Comparison of ENCODE assay signal across 8 cellular contexts in the genomic region with DNA sequence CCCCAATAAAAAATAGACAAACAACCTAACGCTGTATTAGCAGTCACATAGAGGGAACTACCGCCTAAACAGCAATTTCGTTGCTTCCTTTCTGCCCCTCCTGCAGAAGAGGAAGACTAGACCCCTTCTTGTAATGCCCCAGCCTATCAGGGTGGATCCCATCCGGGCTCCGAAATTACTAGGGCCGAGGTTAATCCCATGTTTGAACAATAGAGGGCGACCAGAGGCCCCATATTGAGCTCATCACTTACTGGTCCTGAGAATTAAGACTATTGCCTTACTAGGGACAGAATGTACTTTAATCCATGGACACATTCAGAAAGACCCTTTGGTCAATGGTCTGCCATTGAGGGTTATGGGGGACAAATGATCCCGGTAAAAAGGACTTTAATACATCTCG. TPM values are rescaled to one million over a fixed set of nuclear protein-coding genes. Genes with fewer than 3 reads are reported as not detected.
DNase-seq lines count a peak whose midpoint lies in the region; ATAC-seq and TF ChIP-seq lines count a peak whose summit lies in the region.

No MANE protein-coding gene starts in this region.

- H3K4me1 ChIP-seq in CD4-positive, CD25-positive, alpha-beta regulatory T cell (ENCODE audit: control insufficient read depth, insufficient read depth, low read length, poor library complexity, severe bottlenecking), result no peaks in the 10 kb centered on the region
- H3K4me1 ChIP-seq in endodermal cell (ENCODE audit: control insufficient read depth, insufficient read depth, low read length), result no peaks in the 10 kb centered on the region
- H3K4me1 ChIP-seq in mucosa of descending colon (ENCODE audit: low read depth), result no peaks in the 10 kb centered on the region
- H3K4me1 ChIP-seq in thyroid gland, result no peaks in the 10 kb centered on the region

- no peaks in the 10 kb centered on the region for H3K36me3 Mint-ChIP-seq in CD4-positive, CD25-positive, alpha-beta regulatory T cell
- no peaks in the 10 kb centered on the region for H3K36me3 Mint-ChIP-seq in endodermal cell (ENCODE audit: low read depth)

- no peaks in the 10 kb centered on the region for H3K9me3 Mint-ChIP-seq in CD4-positive, CD25-positive, alpha-beta regulatory T cell
- peaks cover 60% of the 10 kb centered on the region for H3K9me3 Mint-ChIP-seq in endodermal cell

- peaks cover 4% of the 10 kb centered on the region for H3K27me3 Mint-ChIP-seq in CD4-positive, CD25-positive, alpha-beta regulatory T cell
- no peaks in the 10 kb centered on the region for H3K27me3 Mint-ChIP-seq in endodermal cell (ENCODE audit: insufficient read depth)

- 8 to 60% methylated on average over 1 to 8 of the region's 9 CpGs for WGBS in endodermal cell (ENCODE audit: insufficient coverage in 1 of 2, insufficient read length in 1 of 2), 2 experiments
- WGBS in thyroid gland, 2 donors, result 15 to 20% methylated on average over 6 to 8 of the region's 9 CpGs

- TF ChIP-seq CTCF in endodermal cell (conservative IDR thresholded peaks at IDR 0.05) (peak; percentile 73), mucosa of descending colon (IDR thresholded peaks at IDR 0.05) (no peak), thyroid gland (IDR thresholded peaks at IDR 0.05) (peak in 4 of 6 experiments; percentile 56 to 67 (median 60))

- H3K27ac ChIP-seq in CD4-positive, CD25-positive, alpha-beta regulatory T cell (ENCODE audit: insufficient read depth, low read length, poor library complexity, severe bottlenecking), result no peak overlapping the region
- H3K27ac ChIP-seq in endodermal cell (ENCODE audit: low read depth, low read length) (no peak overlapping the region), thyroid gland (no peak overlapping the region)

- no peaks in the 10 kb centered on the region for H3K27me3 ChIP-seq in CD4-positive, CD25-positive, alpha-beta regulatory T cell (ENCODE audit: control insufficient read depth, insufficient read depth, low read length)
- no peaks in the 10 kb centered on the region for H3K27me3 ChIP-seq in endodermal cell (ENCODE audit: control insufficient read depth, insufficient read depth, low read length, poor library complexity, severe bottlenecking)
- H3K27me3 ChIP-seq in thyroid gland, result no peaks in the 10 kb centered on the region

- DNase-seq in CD4-positive, CD25-positive, alpha-beta regulatory T cell, result peak; percentile 1 to 54 (median 29)
- peak; percentile 14 for DNase-seq in NCI-H2107 treated with DMSO at 0.1 percent for 48 hours (lab: John Stamatoyannopoulos, UW; ENCODE audit: unreplicated experiment)
- peak; percentile 40 to 49 for DNase-seq in activated CD4-positive, alpha-beta T cell treated with anti-CD3 and anti-CD28 coated beads, Interleukin-2, amount 50 U/mL, for 48 hours
- DNase-seq in endodermal cell, result peak; percentile 74
- peak in 1 of 3 donors; percentile 56 for DNase-seq in mucosa of descending colon
- DNase-seq in thyroid gland, result peak; percentile 44 to 47

- H3K4me1 Mint-ChIP-seq in CD4-positive, CD25-positive, alpha-beta regulatory T cell, result no peaks in the 10 kb centered on the region
- H3K4me1 Mint-ChIP-seq in endodermal cell, result peaks cover 6% of the 10 kb centered on the region

- ATAC-seq in CD4-positive, CD25-positive, alpha-beta regulatory T cell (ENCODE audit: low read depth in 2 of 2), result peak in 1 of 2 donors; percentile 64
- ATAC-seq in GM19455 (IDR thresholded peaks at IDR 0.05; ENCODE audit: unreplicated experiment) (peak; percentile 66), mucosa of descending colon (peak; percentile 79), GM18870 (IDR thresholded peaks at IDR 0.05; ENCODE audit: unreplicated experiment) (no peak)

- intact Hi-C loops in mucosa of descending colon (cut with DNase I, micrococcal nuclease), result no loop called here
- intact Hi-C loops in thyroid gland (cut with DNase I), result loop anchor here (5.0 kb wide), 1 partner anchor 389 kb away; a partner anchor contains a TSS

- no peak for TF ChIP-seq POLR2A in thyroid gland (IDR thresholded peaks at IDR 0.05)

- H3K27ac Mint-ChIP-seq in CD4-positive, CD25-positive, alpha-beta regulatory T cell, result no peak overlapping the region
- H3K27ac Mint-ChIP-seq in endodermal cell, result no peak overlapping the region

- no peaks in the 10 kb centered on the region for H3K36me3 ChIP-seq in CD4-positive, CD25-positive, alpha-beta regulatory T cell (ENCODE audit: control insufficient read depth, insufficient read depth, low read length)
- H3K36me3 ChIP-seq in endodermal cell (ENCODE audit: control insufficient read depth, insufficient read depth, low read length), result no peaks in the 10 kb centered on the region
- H3K36me3 ChIP-seq in mucosa of descending colon (ENCODE audit: low read depth), result no peaks in the 10 kb centered on the region
- H3K36me3 ChIP-seq in thyroid gland, result no peaks in the 10 kb centered on the region

- no peaks in the 10 kb centered on the region for H3K9me3 ChIP-seq in CD4-positive, CD25-positive, alpha-beta regulatory T cell (ENCODE audit: control insufficient read depth in 2 of 2, low read length in 2 of 2)
- H3K9me3 ChIP-seq in endodermal cell (ENCODE audit: control insufficient read depth, low read length) (no peaks in the 10 kb centered on the region), mucosa of descending colon (no peaks in the 10 kb centered on the region), thyroid gland (no peaks in the 10 kb centered on the region)

- H3K4me3 ChIP-seq in CD4-positive, CD25-positive, alpha-beta regulatory T cell (ENCODE audit: low read depth, low read length), result no peak overlapping the region
- no peak overlapping the region for H3K4me3 ChIP-seq in endodermal cell (ENCODE audit: low read length)
- no peak overlapping the region for H3K4me3 ChIP-seq in mucosa of descending colon
- no peak overlapping the region for H3K4me3 ChIP-seq in thyroid gland (replicated peaks in 1 of 3)

- no peak overlapping the region for H3K4me3 Mint-ChIP-seq in CD4-positive, CD25-positive, alpha-beta regulatory T cell
- H3K4me3 Mint-ChIP-seq in endodermal cell, result no peak overlapping the region

- no peak overlapping the region for H3K9ac ChIP-seq in endodermal cell (ENCODE audit: extremely low read depth, low read length, poor library complexity, severe bottlenecking)

RNA-seq across cellular contexts. Expression of a gene that starts 11.8 kb away (rescaled TPM):
- 1.5 TPM for total RNA-seq in CD4-positive, CD25-positive, alpha-beta regulatory T cell
- polyA plus RNA-seq in CD4-positive, CD25-positive, alpha-beta regulatory T cell, result 1 to 10 TPM; 1.2 to 2.7 (median 1.9) TPM
- total RNA-seq in endodermal cell, result 1 to 10 TPM; 3.1 to 4.2 TPM
- polyA plus RNA-seq in endodermal cell (2013, experiment 1 of 2), result 3.2 TPM
- polyA plus RNA-seq in endodermal cell (2013, experiment 2 of 2), result 2.7 TPM
- 1 to 10 TPM; 3.2 to 6.4 (median 4.8) TPM for total RNA-seq in mucosa of descending colon
- 1 to 10 TPM; 2.6 to 6.4 (median 6.0) TPM for total RNA-seq in thyroid gland

RNA-seq across cellular contexts. Expression of a gene that starts 47.2 kb away (rescaled TPM):
- not detected for total RNA-seq in CD4-positive, CD25-positive, alpha-beta regulatory T cell
- not detected for polyA plus RNA-seq in CD4-positive, CD25-positive, alpha-beta regulatory T cell
- total RNA-seq in endodermal cell, result not detected
- polyA plus RNA-seq in endodermal cell (2013, experiment 1 of 2), result not detected
- polyA plus RNA-seq in endodermal cell (2013, experiment 2 of 2), result not detected
- not detected for total RNA-seq in mucosa of descending colon
- total RNA-seq in thyroid gland, result not detected
